Comparison of ENCODE assay signal across 8 cellular contexts in genomic region chr11:70398834-70399680, GRCh38.
DNase-seq lines count a peak whose midpoint lies in the region; ATAC-seq and TF ChIP-seq lines count a peak whose summit lies in the region.

No MANE protein-coding gene starts in this region.

- H4K20me1 ChIP-seq in DOHH2 (ENCODE audit: control insufficient read depth, insufficient read depth, low read depth, low read length) (peaks cover 20% of the 10 kb centered on the region; the same call in 1 of the 2 replicates), OCI-LY1 (ENCODE audit: insufficient read depth, low read length) (no peaks in the 10 kb centered on the region)

- peaks cover 84% of the 10 kb centered on the region for H3K27me3 ChIP-seq in DOHH2 (ENCODE audit: control insufficient read depth, low read length)
- H3K27me3 ChIP-seq in OCI-LY1 (ENCODE audit: insufficient read depth, low read length) = peaks cover 4% of the 10 kb centered on the region; the same call in 1 of the 2 replicates
- H3K27me3 ChIP-seq in neuron (ENCODE audit: insufficient read depth, low read length) = no peaks in the 10 kb centered on the region

- TF ChIP-seq CTCF in DOHH2 (IDR thresholded peaks at IDR 0.05; ENCODE audit: low read depth, low read length, poor library complexity, severe bottlenecking) (no peak), OCI-LY1 (IDR thresholded peaks at IDR 0.05; ENCODE audit: low read length) (no peak)

- no peaks in the 10 kb centered on the region for H3K9me3 ChIP-seq in DOHH2 (ENCODE audit: control insufficient read depth, insufficient read depth, low read length)
- H3K9me3 ChIP-seq in OCI-LY1 (ENCODE audit: low read length) = no peaks in the 10 kb centered on the region
- no peaks in the 10 kb centered on the region for H3K9me3 ChIP-seq in neuron (ENCODE audit: low read length)

- ATAC-seq in GM19467 (IDR thresholded peaks at IDR 0.05; ENCODE audit: unreplicated experiment) (no peak), GM19395 (IDR thresholded peaks at IDR 0.05; ENCODE audit: unreplicated experiment) (no peak)

- H3K27ac ChIP-seq in DOHH2 (ENCODE audit: low read depth, low read length) (no peak overlapping the region), OCI-LY1 (ENCODE audit: low read depth, low read length, poor library complexity, severe bottlenecking) (no peak overlapping the region), epithelial cell of prostate (peak overlapping the region; percentile 96)

- H3K36me3 ChIP-seq in DOHH2 (ENCODE audit: control insufficient read depth, low read length) = no peaks in the 10 kb centered on the region
- H3K36me3 ChIP-seq in OCI-LY1 (ENCODE audit: insufficient read depth, low read length) = no peaks in the 10 kb centered on the region
- H3K36me3 ChIP-seq in neuron (ENCODE audit: insufficient read depth, low read length) = peaks cover 13% of the 10 kb centered on the region

- H3K9ac ChIP-seq in OCI-LY1 (ENCODE audit: low read length) = no peak overlapping the region

- H3K4me1 ChIP-seq in DOHH2 (ENCODE audit: control insufficient read depth, low read length) (peaks cover 36% of the 10 kb centered on the region), OCI-LY1 (ENCODE audit: insufficient read depth, low read length, severe bottlenecking) (peaks cover 13% of the 10 kb centered on the region), neuron (ENCODE audit: insufficient read depth, low read length) (peaks cover 22% of the 10 kb centered on the region)

- H3K4me3 ChIP-seq in DOHH2 (ENCODE audit: low read length) (peak overlapping the region; percentile 70), OCI-LY1 (ENCODE audit: low read depth, low read length, poor library complexity, severe bottlenecking) (peak overlapping the region; percentile 60), neuron (ENCODE audit: low read length) (peak overlapping the region; percentile 74)

- no peaks in the 10 kb centered on the region for H3K9me2 ChIP-seq in DOHH2 (replicated peaks; ENCODE audit: control insufficient read depth, low read length)
- no peaks in the 10 kb centered on the region for H3K9me2 ChIP-seq in OCI-LY1 (ENCODE audit: low read depth, low read length)

- DNase-seq in epithelial cell of prostate (ENCODE audit: low read depth, low spot score) (no peak), DMS153 treated with DMSO at 0.1 percent for 48 hours (lab: John Stamatoyannopoulos, UW; ENCODE audit: unreplicated experiment) (no peak), pons (ENCODE audit: low spot score) (no peak)

- H2AFZ ChIP-seq in OCI-LY1 (ENCODE audit: low read length) (no peak overlapping the region), neuron (ENCODE audit: low read depth, low read length) (no peak overlapping the region)

- H3K79me2 ChIP-seq in DOHH2 (ENCODE audit: control insufficient read depth, low read length) (no peaks in the 10 kb centered on the region), OCI-LY1 (ENCODE audit: insufficient read depth, low read length) (no peaks in the 10 kb centered on the region)

- peak overlapping the region; percentile 73 for H3K4me2 ChIP-seq in DOHH2 (ENCODE audit: low read length)
- H3K4me2 ChIP-seq in OCI-LY1 (ENCODE audit: low read length) = 0 out of 2 replicates have a peak overlapping the region, but pooled peaks have one; percentile 86

- no peaks in the 10 kb centered on the region; the same call in 1 of the 2 replicates for H3F3A ChIP-seq in DOHH2 (ENCODE audit: control insufficient read depth, insufficient read depth)
- no peaks in the 10 kb centered on the region for H3F3A ChIP-seq in OCI-LY1 (ENCODE audit: insufficient read depth, low read length)
